19 cellular contexts compared by ENCODE assay signal in the genomic region with DNA sequence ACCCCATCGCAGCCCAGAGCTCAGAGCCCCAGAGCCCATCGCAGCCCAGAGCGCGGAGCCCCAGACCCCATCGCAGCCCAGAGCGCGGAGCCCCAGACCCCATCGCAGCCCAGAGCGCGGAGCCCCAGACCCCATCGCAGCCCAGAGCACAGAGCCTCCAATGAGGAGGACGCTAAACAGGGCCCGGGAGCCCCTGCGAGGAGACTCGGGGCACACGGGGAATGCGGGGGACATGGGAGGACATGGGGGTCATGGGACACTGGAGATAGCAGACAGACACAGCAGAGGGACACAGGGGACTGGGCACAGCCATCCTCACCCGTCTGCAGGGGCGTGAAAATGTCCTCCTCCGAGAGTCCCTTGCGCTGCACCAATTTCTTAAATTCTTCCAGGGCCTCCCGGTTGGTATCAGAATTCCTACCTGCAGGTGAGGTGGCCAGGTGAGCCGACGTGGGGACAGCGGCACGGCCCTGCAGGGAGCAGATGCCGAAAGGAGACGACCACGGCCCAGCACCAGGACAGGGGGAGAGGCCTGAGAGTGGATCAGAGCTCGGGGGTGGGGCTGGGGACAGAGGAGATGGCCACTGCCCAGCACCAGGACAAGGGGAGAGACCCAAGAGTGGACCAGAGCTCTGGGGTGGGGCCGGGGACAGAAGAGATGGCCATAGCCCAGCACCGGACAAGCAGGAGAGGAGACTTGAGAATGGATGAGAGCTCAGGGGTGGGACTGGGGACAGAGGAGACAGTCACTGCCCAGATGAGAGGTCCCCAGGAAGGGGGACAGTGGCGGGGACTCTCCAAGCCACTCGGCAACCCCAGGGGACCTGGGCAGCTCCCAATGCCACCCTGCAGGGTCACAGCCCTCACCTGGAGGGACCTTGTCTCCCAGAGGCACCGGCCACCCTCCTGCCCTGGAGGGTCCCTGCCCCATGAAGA. TPM values are rescaled to one million over a fixed set of nuclear protein-coding genes. Genes with fewer than 3 reads are reported as not detected.
"Had no signal": no experiment of that assay in that cellular context is flagged by ENCODE, and none has a peak within 500 bp of the region (broad histone marks: within the 10 kb centered on the region; RNA-seq: fewer than 3 reads in every experiment).

No MANE protein-coding gene starts in this region.

- H3K4me3 ChIP-seq: adrenal gland, breast epithelium, esophagus squamous epithelium, SJSA1, suprapubic skin, upper lobe of left lung had no signal

- DNase-seq: activated CD8-positive, alpha-beta T cell treated with anti-CD3 and anti-CD28 coated beads for 36 hours; activated gamma-delta T cell treated with Interleukin-2 at 50 U/mL for 16 hours; effector memory CD4-positive, alpha-beta T cell; esophagus squamous epithelium; retina; stimulated activated CD4-positive, alpha-beta T cell treated with anti-CD3 and anti-CD28 coated beads, Interleukin-2, amount 100 ng/mL, for 24 hours; SW 1271; T-helper 2 cell; upper lobe of left lung had no signal

- H3K9me3 ChIP-seq: adrenal gland, breast epithelium, SJSA1, suprapubic skin, upper lobe of left lung had no signal

- H3K4me1 ChIP-seq: adrenal gland, breast epithelium, esophagus squamous epithelium, SJSA1, suprapubic skin, upper lobe of left lung had no signal

- ATAC-seq: activated CD8-positive, alpha-beta T cell treated with anti-CD3 and anti-CD28 coated beads for 36 hours; activated naive CD4-positive, alpha-beta T cell treated with anti-CD3 and anti-CD28 coated beads, Interleukin-2, amount 50 U/mL, for 72 hours; natural killer cell treated with Interleukin-12 subunit alpha and Interleukin-12 subunit beta and Interleukin-15 and Interleukin-18, amount 100 ng/mL, for 72 hours had no signal

- H3K27ac ChIP-seq: adrenal gland, breast epithelium, esophagus squamous epithelium, SJSA1, suprapubic skin, upper lobe of left lung had no signal

- H3K36me3 ChIP-seq: adrenal gland, breast epithelium, esophagus squamous epithelium, SJSA1, suprapubic skin, upper lobe of left lung had no signal

- H3K27me3 ChIP-seq: adrenal gland, breast epithelium, upper lobe of left lung had no signal

RNA-seq across cellular contexts. Expression of a gene that starts 2.8 kb away (rescaled TPM):
- total RNA-seq: activated CD8-positive, alpha-beta T cell treated with anti-CD3 and anti-CD28 coated beads for 36 hours; activated naive CD4-positive, alpha-beta T cell treated with anti-CD3 and anti-CD28 coated beads, Interleukin-2, amount 50 U/mL, for 72 hours; activated T-helper 1 cell treated with anti-CD3 and anti-CD28 coated beads, Interleukin-12 subunit alpha, Interleukin-12 subunit beta, Interleukin-2, Interleukin-4 antibody, amounts not matched to agents 30 ng/mL and 10 ng/mL and 1 ng/mL, durations not matched to agents 14 hours and 24 hours and 36 hours; astrocyte; chondrocyte; esophagus squamous epithelium; glomerular endothelial cell; natural killer cell treated with Interleukin-12 subunit alpha and Interleukin-12 subunit beta and Interleukin-15 and Interleukin-18, amount 100 ng/mL, for 72 hours; SJSA1; upper lobe of left lung had no signal
- polyA plus RNA-seq: adrenal gland had no signal

RNA-seq across cellular contexts. Expression of a gene that starts 42.5 kb away (rescaled TPM):
- total RNA-seq: SJSA1 had no signal
